In genomic region chr2:22929998-22930397, GRCh38 we compare ENCODE assay signal across 22 cellular contexts.
"Had no signal": no experiment of that assay in that cellular context is flagged by ENCODE, and none has a peak within 500 bp of the region (broad histone marks: within the 10 kb centered on the region; RNA-seq: fewer than 3 reads in every experiment).

No MANE protein-coding gene starts in this region.

- H3K36me3 ChIP-seq: esophagus squamous epithelium, left ventricle myocardium inferior, lower lobe of right lung, ovary, spleen, tibial artery had no signal

- H3K9me3 ChIP-seq: esophagus squamous epithelium, left ventricle myocardium inferior, lower lobe of right lung, ovary, psoas muscle, spleen, testis, tibial artery had no signal

- H3K4me3 Mint-ChIP-seq: natural killer cell; stimulated activated memory B cell treated with anti-CD40 and anti-IgM and Interleukin-4, amounts not matched to agents 10 μg/mL and 1 μg/mL and 100 μg/mL, for 72 hours; type B pancreatic cell had no signal

- H3K27me3 ChIP-seq: esophagus squamous epithelium, ovary, testis, tibial artery had no signal

- H3K36me3 Mint-ChIP-seq: stimulated activated memory B cell treated with anti-CD40 and anti-IgM and Interleukin-4, amounts not matched to agents 10 μg/mL and 1 μg/mL and 100 μg/mL, for 72 hours; type B pancreatic cell had no signal

- H3K4me3 ChIP-seq: coronary artery, esophagus squamous epithelium, left ventricle myocardium inferior, lower lobe of right lung, ovary, psoas muscle, skin epidermis, spleen, testis, tibial artery had no signal

- ATAC-seq: natural killer cell; psoas muscle; right cardiac atrium; stimulated activated memory B cell treated with anti-CD40 and anti-IgM and Interleukin-4, amounts not matched to agents 10 μg/mL and 1 μg/mL and 100 μg/mL, for 72 hours; stimulated activated naive CD8-positive, alpha-beta T cell treated with anti-CD3 and anti-CD28 coated beads, Interleukin-15, Interleukin-2, amounts not matched to agents 100 U/mL and 50 U/mL, for 24 hours had no signal

- DNase-seq: dermis blood vessel endothelial cell; effector memory CD4-positive, alpha-beta T cell; esophagus squamous epithelium; head of caudate nucleus; kidney; left ventricle myocardium inferior; lower lobe of right lung; natural killer cell; occipital lobe; ovary; posterior cingulate gyrus; psoas muscle; right cardiac atrium; spleen; stimulated activated CD4-positive, alpha-beta T cell treated with anti-CD3 and anti-CD28 coated beads, Interleukin-4, amount 100 ng/mL, for 4 hours; stimulated activated naive CD8-positive, alpha-beta T cell treated with anti-CD3 and anti-CD28 coated beads, Interleukin-15, Interleukin-2, amounts not matched to agents 100 U/mL and 50 U/mL, for 24 hours; testis; tibial artery had no signal

- H3K9me3 Mint-ChIP-seq: stimulated activated memory B cell treated with anti-CD40 and anti-IgM and Interleukin-4, amounts not matched to agents 10 μg/mL and 1 μg/mL and 100 μg/mL, for 72 hours; type B pancreatic cell had no signal

- H3K27ac ChIP-seq: coronary artery, esophagus squamous epithelium, left ventricle myocardium inferior, lower lobe of right lung, ovary, psoas muscle, skin epidermis, spleen, testis, tibial artery had no signal

- H3K4me1 Mint-ChIP-seq: natural killer cell; stimulated activated memory B cell treated with anti-CD40 and anti-IgM and Interleukin-4, amounts not matched to agents 10 μg/mL and 1 μg/mL and 100 μg/mL, for 72 hours had no signal

- H3K27ac Mint-ChIP-seq: natural killer cell; stimulated activated memory B cell treated with anti-CD40 and anti-IgM and Interleukin-4, amounts not matched to agents 10 μg/mL and 1 μg/mL and 100 μg/mL, for 72 hours; type B pancreatic cell had no signal

- H3K4me1 ChIP-seq: esophagus squamous epithelium, left ventricle myocardium inferior, lower lobe of right lung, psoas muscle, spleen, testis, tibial artery had no signal
